8 cellular contexts compared by ENCODE assay signal in the genomic region with DNA sequence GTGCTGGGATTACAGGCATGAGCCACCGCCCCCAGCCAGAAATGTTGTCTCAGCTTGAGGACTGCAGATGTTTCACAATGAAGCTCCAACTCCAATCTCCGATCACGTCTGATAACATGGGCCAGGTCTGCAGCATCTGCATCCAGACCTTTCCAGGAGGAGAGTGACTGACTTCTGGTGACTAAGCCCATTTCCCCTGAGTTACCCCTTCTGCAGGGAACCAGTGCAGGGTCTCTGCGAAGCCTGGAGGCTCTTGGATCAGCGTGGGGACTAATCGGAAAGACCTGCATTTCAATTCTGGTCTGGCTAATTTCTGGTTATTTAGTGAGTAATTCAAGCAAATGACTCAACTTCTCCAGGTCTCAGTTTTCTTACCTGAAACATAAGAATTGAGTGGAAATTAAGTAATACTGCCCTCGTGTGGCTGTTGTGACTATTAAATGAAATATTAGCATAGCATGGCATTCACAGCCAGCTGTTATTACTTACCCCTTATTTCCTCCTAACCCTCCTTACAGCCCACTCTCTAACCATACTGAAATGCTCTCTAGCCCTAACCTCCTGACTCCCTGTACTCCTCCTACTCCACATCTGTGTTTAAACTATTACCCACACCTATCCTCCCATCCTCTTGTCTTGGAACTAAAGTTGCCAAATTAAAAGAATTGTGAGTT. TPM values are rescaled to one million over a fixed set of nuclear protein-coding genes. Genes with fewer than 3 reads are reported as not detected.
DNase-seq lines count a peak whose midpoint lies in the region; ATAC-seq and TF ChIP-seq lines count a peak whose summit lies in the region.

No MANE protein-coding gene starts in this region.

- H3K4me3 ChIP-seq in PC-9 (peak overlapping the region; percentile 18; the same call in 1 of the 2 replicates), psoas muscle (no peak overlapping the region)

- peak overlapping the region; percentile 88 for H3K4me2 ChIP-seq in PC-9

- H3K36me3 Mint-ChIP-seq in activated T-helper 1 cell treated with anti-CD3 and anti-CD28 coated beads, Interleukin-12 subunit alpha, Interleukin-12 subunit beta, Interleukin-2, Interleukin-4 antibody, amounts not matched to agents 30 ng/mL and 10 ng/mL and 1 ng/mL, durations not matched to agents 14 hours and 24 hours and 36 hours (ENCODE audit: low read depth) = peaks cover 11% of the 10 kb centered on the region

- H3F3A ChIP-seq in PC-9 (ENCODE audit: insufficient read depth, low read depth) = peaks cover 32% of the 10 kb centered on the region

- H3K36me3 ChIP-seq in PC-9 (ENCODE audit: low read depth) (no peaks in the 10 kb centered on the region), psoas muscle (ENCODE audit: insufficient read depth in 1 of 2, low read depth in 1 of 2) (peaks cover 0 to 7% of the 10 kb centered on the region in 2 donors)

- no TSS peak for BruUV-seq in PC-9 (replicated peaks; lab: Mats Ljungman, UMichigan)

- no peaks in the 10 kb centered on the region for H3K9me2 ChIP-seq in PC-9 (ENCODE audit: insufficient read depth)

- H2AFZ ChIP-seq in PC-9 = peak overlapping the region; percentile 65; the same call in 1 of the 2 replicates

- ATAC-seq in HG03280 (IDR thresholded peaks at IDR 0.05; ENCODE audit: unreplicated experiment) = peak; percentile 41
- ATAC-seq in foreskin keratinocyte = peak; percentile 54
- peak in 1 of 4 donors; percentile 34 for ATAC-seq in psoas muscle
- no peak for ATAC-seq in HG02623 (IDR thresholded peaks at IDR 0.05; ENCODE audit: unreplicated experiment)

- DNase-seq in NCI-H1436 (lab: John Stamatoyannopoulos, UW) (peak; percentile 57), NCI-H1436 treated with DMSO at 0.1 percent for 48 hours (lab: John Stamatoyannopoulos, UW) (no peak), PC-9 (peak; percentile 34 to 90), foreskin keratinocyte (peak; percentile 63 to 81), psoas muscle (no peak)
- DNase-seq in activated T-helper 1 cell treated with anti-CD3 and anti-CD28 coated beads, Interleukin-12 subunit alpha, Interleukin-12 subunit beta, Interleukin-2, Interleukin-4 antibody, amounts not matched to agents 30 ng/mL and 10 ng/mL and 1 ng/mL, durations not matched to agents 14 hours and 24 hours and 36 hours (ENCODE audit: low spot score) = peak; percentile 35

- H3K27me3 Mint-ChIP-seq in activated T-helper 1 cell treated with anti-CD3 and anti-CD28 coated beads, Interleukin-12 subunit alpha, Interleukin-12 subunit beta, Interleukin-2, Interleukin-4 antibody, amounts not matched to agents 30 ng/mL and 10 ng/mL and 1 ng/mL, durations not matched to agents 14 hours and 24 hours and 36 hours (ENCODE audit: insufficient read depth) = no peaks in the 10 kb centered on the region

- CTCF ChIA-PET in PC-9 (lab: Charles Lee) = interaction anchor here (0.5 kb wide), 1 partner anchor 456 kb away, joined by 13 read pairs; no protein-coding TSS in a partner anchor

- H3K79me2 ChIP-seq in PC-9 (ENCODE audit: low read depth) = peaks cover 17% of the 10 kb centered on the region; the same call in 1 of the 2 replicates

- H4K20me1 ChIP-seq in PC-9 (ENCODE audit: insufficient read depth) = no peaks in the 10 kb centered on the region

- H3K4me3 Mint-ChIP-seq in activated T-helper 1 cell treated with anti-CD3 and anti-CD28 coated beads, Interleukin-12 subunit alpha, Interleukin-12 subunit beta, Interleukin-2, Interleukin-4 antibody, amounts not matched to agents 30 ng/mL and 10 ng/mL and 1 ng/mL, durations not matched to agents 14 hours and 24 hours and 36 hours = peak overlapping the region; percentile 89

- 52 to 67% (median 58%) methylated on average over 7 of the region's 7 CpGs for WGBS in psoas muscle, 3 donors

- TF ChIP-seq CTCF in PC-9 (conservative IDR thresholded peaks at IDR 0.05) (peak; percentile 69), foreskin keratinocyte (conservative IDR thresholded peaks at IDR 0.05) (peak; percentile 85), psoas muscle (IDR thresholded peaks at IDR 0.05) (peak; percentile 51)

- H3K27ac ChIP-seq in PC-9 = peak overlapping the region; percentile 82
- H3K27ac ChIP-seq in foreskin keratinocyte = peak overlapping the region; percentile 21
- peak overlapping the region; percentile 91 for H3K27ac ChIP-seq in psoas muscle

- H3K27me3 ChIP-seq in PC-9 (ENCODE audit: insufficient read depth, low read depth) (no peaks in the 10 kb centered on the region), foreskin keratinocyte (no peaks in the 10 kb centered on the region), psoas muscle (ENCODE audit: insufficient read depth in 3 of 3, low read length in 2 of 3) (no peaks in the 10 kb centered on the region)

- H3K9me3 ChIP-seq in PC-9 (ENCODE audit: insufficient read depth, low read depth) = no peaks in the 10 kb centered on the region
- no peaks in the 10 kb centered on the region for H3K9me3 ChIP-seq in psoas muscle

- H3K27ac Mint-ChIP-seq in activated T-helper 1 cell treated with anti-CD3 and anti-CD28 coated beads, Interleukin-12 subunit alpha, Interleukin-12 subunit beta, Interleukin-2, Interleukin-4 antibody, amounts not matched to agents 30 ng/mL and 10 ng/mL and 1 ng/mL, durations not matched to agents 14 hours and 24 hours and 36 hours = peak overlapping the region; percentile 97

- peaks cover 1% of the 10 kb centered on the region for H3K9me3 Mint-ChIP-seq in activated T-helper 1 cell treated with anti-CD3 and anti-CD28 coated beads, Interleukin-12 subunit alpha, Interleukin-12 subunit beta, Interleukin-2, Interleukin-4 antibody, amounts not matched to agents 30 ng/mL and 10 ng/mL and 1 ng/mL, durations not matched to agents 14 hours and 24 hours and 36 hours

- peaks cover 77% of the 10 kb centered on the region for H3K4me1 Mint-ChIP-seq in activated T-helper 1 cell treated with anti-CD3 and anti-CD28 coated beads, Interleukin-12 subunit alpha, Interleukin-12 subunit beta, Interleukin-2, Interleukin-4 antibody, amounts not matched to agents 30 ng/mL and 10 ng/mL and 1 ng/mL, durations not matched to agents 14 hours and 24 hours and 36 hours (ENCODE audit: low read depth)

- intact Hi-C loops in PC-9 (cut with micrococcal nuclease; ENCODE audit: unreplicated experiment) = loop anchor here (2.0 to 5.0 kb wide), 2 partner anchors 44 to 117 kb away; no protein-coding TSS in a partner anchor
- intact Hi-C loops in activated T-helper 1 cell treated with anti-CD3 and anti-CD28 coated beads, Interleukin-12 subunit alpha, Interleukin-12 subunit beta, Interleukin-2, Interleukin-4 antibody, amounts not matched to agents 30 ng/mL and 10 ng/mL and 1 ng/mL, durations not matched to agents 14 hours and 24 hours and 36 hours (cut with micrococcal nuclease) = loop anchor here (1.0 to 10.0 kb wide), 6 partner anchors 14 to 310 kb away; a partner anchor contains a TSS
- intact Hi-C loops in psoas muscle (cut with DNase I) = loop anchor here in 1 of 2 donors (5.0 kb wide), 2 partner anchors 102 to 127 kb away; no protein-coding TSS in a partner anchor

- H3K4me1 ChIP-seq in PC-9 (replicated peaks; ENCODE audit: insufficient read depth) (peaks cover 34% of the 10 kb centered on the region), foreskin keratinocyte (peaks cover 7% of the 10 kb centered on the region), psoas muscle (peaks cover 20% of the 10 kb centered on the region)

- POLR2A ChIA-PET in PC-9 (lab: Charles Lee; ENCODE audit: unreplicated experiment) = interaction anchor here (0.6 kb wide), 1 partner anchor 94 kb away, joined by 4 read pairs; no protein-coding TSS in a partner anchor

RNA-seq across cellular contexts. Expression of a gene that starts 2.2 kb away (rescaled TPM):
- total RNA-seq in PC-9 (2021) (46.5 and 54.1 TPM in 2 replicates), foreskin keratinocyte (37.2 and 38.1 TPM in 2 replicates), psoas muscle (10 to 100 TPM; 20.8 to 29.5 (median 25.7) TPM)
- 87.5 and 88.4 TPM in 2 replicates for total RNA-seq in activated T-helper 1 cell treated with anti-CD3 and anti-CD28 coated beads, Interleukin-12 subunit alpha, Interleukin-12 subunit beta, Interleukin-2, Interleukin-4 antibody, amounts not matched to agents 30 ng/mL and 10 ng/mL and 1 ng/mL, durations not matched to agents 14 hours and 24 hours and 36 hours
- polyA plus RNA-seq in foreskin keratinocyte (25.3 and 31.3 TPM in 2 replicates), psoas muscle (10 to 100 TPM; 18.7 to 36.8 (median 30.2) TPM)

RNA-seq across cellular contexts. Expression of a gene that starts 46.1 kb away (rescaled TPM):
- total RNA-seq in PC-9 (2021) = 26.6 and 29.7 TPM in 2 replicates
- total RNA-seq in activated T-helper 1 cell treated with anti-CD3 and anti-CD28 coated beads, Interleukin-12 subunit alpha, Interleukin-12 subunit beta, Interleukin-2, Interleukin-4 antibody, amounts not matched to agents 30 ng/mL and 10 ng/mL and 1 ng/mL, durations not matched to agents 14 hours and 24 hours and 36 hours = 26.4 and 28.7 TPM in 2 replicates
- 55.1 and 57.0 TPM in 2 replicates for total RNA-seq in foreskin keratinocyte
- 19.8 and 23.4 TPM in 2 replicates for polyA plus RNA-seq in foreskin keratinocyte
- total RNA-seq in psoas muscle = 10 to 100 TPM; 54.1 to 89.6 (median 71.8) TPM
- polyA plus RNA-seq in psoas muscle = 100 to 1,000 TPM in 1 of 3 donors, 10 to 100 TPM in 2; 44.1 to 137 (median 77.9) TPM

RNA-seq across cellular contexts. Expression of a gene that starts 57.0 kb away (rescaled TPM):
- total RNA-seq in PC-9 (2021) = not detected in 2 replicates
- 2.2 TPM in 2 replicates for total RNA-seq in activated T-helper 1 cell treated with anti-CD3 and anti-CD28 coated beads, Interleukin-12 subunit alpha, Interleukin-12 subunit beta, Interleukin-2, Interleukin-4 antibody, amounts not matched to agents 30 ng/mL and 10 ng/mL and 1 ng/mL, durations not matched to agents 14 hours and 24 hours and 36 hours
- total RNA-seq in foreskin keratinocyte = 0.03 and 0.07 TPM in 2 replicates
- polyA plus RNA-seq in foreskin keratinocyte = 0.01 and 0.02 TPM in 2 replicates
- total RNA-seq in psoas muscle = 1 to 10 TPM; 2.7 to 6.0 (median 3.4) TPM
- polyA plus RNA-seq in psoas muscle = 1 to 10 TPM; 1.4 to 1.6 (median 1.5) TPM

Comparison
In these comparisons a context has a peak if more than half of its experiments do, and no peak if none do; other contexts are left out.
1. DNase-seq: peak in NCI-H1436 (single experiment), PC-9 (2 of 2), activated T-helper 1 cell treated with anti-CD3 and anti-CD28 coated beads, Interleukin-12 subunit alpha, Interleukin-12 subunit beta, Interleukin-2, Interleukin-4 antibody, amounts not matched to agents 30 ng/mL and 10 ng/mL and 1 ng/mL, durations not matched to agents 14 hours and 24 hours and 36 hours (single experiment) and foreskin keratinocyte (2 of 2); none in NCI-H1436 treated with DMSO at 0.1 percent for 48 hours (single experiment) and psoas muscle (0 of 2).
2. H3K27ac ChIP-seq: peak in every context shown above with its lines; median percentile 91 in psoas muscle; 82 in PC-9; 21 in foreskin keratinocyte.
3. Peak in every context shown above with its lines, with median percentiles within 50 percentile points of each other: CTCF ChIP-seq.